8 cellular contexts compared by ENCODE assay signal in the genomic region with DNA sequence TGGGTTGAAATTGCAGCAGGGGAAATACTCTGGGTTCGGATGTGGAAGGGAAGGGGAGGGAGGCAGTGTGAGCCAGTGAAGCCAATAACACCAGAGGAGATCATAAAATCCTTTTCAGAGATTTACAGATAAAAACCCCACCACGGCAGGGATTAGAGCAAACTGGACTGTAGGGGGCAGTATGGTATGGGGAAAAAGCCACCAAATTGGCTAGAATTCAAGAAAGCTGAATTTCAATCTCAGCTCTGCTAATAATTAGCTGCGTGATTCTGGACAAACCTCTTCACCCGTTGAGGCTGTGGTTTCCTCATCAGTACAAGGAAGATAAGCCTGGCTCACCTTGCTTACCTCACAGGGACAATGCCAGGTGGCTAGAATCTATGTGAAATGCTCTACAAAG.
A peak's percentile ranks its signal among the peaks of the same experiment; 100 is the strongest.
DNase-seq lines count a peak whose midpoint lies in the region; ATAC-seq, FAIRE-seq and TF ChIP-seq lines count a peak whose summit lies in the region.

No MANE protein-coding gene starts in this region.

- no peak overlapping the region for H3K27ac ChIP-seq in SU-DHL-6 (ENCODE audit: low read depth, low read length)
- no peak overlapping the region for H3K27ac ChIP-seq in effector memory CD4-positive, alpha-beta T cell (ENCODE audit: insufficient read depth, low read length, poor library complexity, severe bottlenecking)

- H3K9me3 ChIP-seq in SU-DHL-6 (ENCODE audit: insufficient read depth, low read length), result no peaks in the 10 kb centered on the region
- no peaks in the 10 kb centered on the region for H3K9me3 ChIP-seq in effector memory CD4-positive, alpha-beta T cell (ENCODE audit: control insufficient read depth, low read length)

- no peak for FAIRE-seq in HTR-8/SVneo (lab: Jason Lieb, UNC)

- no peaks in the 10 kb centered on the region for H3K36me3 ChIP-seq in SU-DHL-6 (ENCODE audit: low read length)
- no peaks in the 10 kb centered on the region for H3K36me3 ChIP-seq in effector memory CD4-positive, alpha-beta T cell (ENCODE audit: control insufficient read depth, insufficient read depth, low read length)

- H3K79me2 ChIP-seq in SU-DHL-6 (ENCODE audit: insufficient read depth, low read length), result no peaks in the 10 kb centered on the region

- no peak overlapping the region for H3K4me3 ChIP-seq in SU-DHL-6 (ENCODE audit: insufficient read depth, low read length, poor library complexity, severe bottlenecking)
- no peak overlapping the region for H3K4me3 ChIP-seq in effector memory CD4-positive, alpha-beta T cell (ENCODE audit: insufficient read depth, low read depth, low read length, poor library complexity, severe bottlenecking)

- no peaks in the 10 kb centered on the region for H3F3A ChIP-seq in SU-DHL-6 (ENCODE audit: insufficient read depth)

- H3K9me2 ChIP-seq in SU-DHL-6 (replicated peaks; ENCODE audit: insufficient read depth, low read length), result no peaks in the 10 kb centered on the region

- no peak overlapping the region for H3K4me2 ChIP-seq in SU-DHL-6 (ENCODE audit: low read depth, low read length, poor library complexity, severe bottlenecking)

- no peak overlapping the region for H2AFZ ChIP-seq in SU-DHL-6 (ENCODE audit: low read depth, low read length, severe bottlenecking)

- peak; percentile 27 for TF ChIP-seq CTCF in SU-DHL-6 (IDR thresholded peaks at IDR 0.05; ENCODE audit: insufficient read depth, low read length, poor library complexity, severe bottlenecking)

- ATAC-seq in HG02588 (IDR thresholded peaks at IDR 0.05; ENCODE audit: unreplicated experiment), result no peak

- H3K9ac ChIP-seq in SU-DHL-6 (ENCODE audit: low read length), result no peak overlapping the region

- no peaks in the 10 kb centered on the region for H3K4me1 ChIP-seq in effector memory CD4-positive, alpha-beta T cell (ENCODE audit: control insufficient read depth, insufficient read depth, low read length, poor library complexity, severe bottlenecking)

- peak; percentile 0 to 16 for DNase-seq in stimulated activated CD4-positive, alpha-beta T cell treated with anti-CD3 and anti-CD28 coated beads, Interleukin-2, amount 100 ng/mL, for 48 hours
- DNase-seq in stimulated activated CD4-positive, alpha-beta T cell treated with anti-CD3 and anti-CD28 coated beads, Interleukin-4, amount 100 ng/mL, for 1 hour, result no peak
- peak; percentile 1 for DNase-seq in HTR-8/SVneo (ENCODE audit: insufficient read length, low spot score)
- peak; percentile 29 for DNase-seq in inferior parietal cortex (ENCODE audit: extremely low spot score)
- no peak for DNase-seq in middle frontal gyrus (ENCODE audit: extremely low spot score, low spot score)
- no peak for DNase-seq in effector memory CD4-positive, alpha-beta T cell

- no peaks in the 10 kb centered on the region for H4K20me1 ChIP-seq in SU-DHL-6 (ENCODE audit: low read depth, low read length)

- H3K27me3 ChIP-seq in SU-DHL-6 (ENCODE audit: low read length), result no peaks in the 10 kb centered on the region
- H3K27me3 ChIP-seq in effector memory CD4-positive, alpha-beta T cell (replicated peaks; ENCODE audit: control insufficient read depth, insufficient read depth, low read length, poor library complexity, severe bottlenecking), result no peaks in the 10 kb centered on the region

Comparison
In these comparisons a context has a peak if more than half of its experiments do, and no peak if none do; other contexts are left out.
1. DNase-seq: peak in stimulated activated CD4-positive, alpha-beta T cell treated with anti-CD3 and anti-CD28 coated beads, Interleukin-2, amount 100 ng/mL, for 48 hours (2 of 2), HTR-8/SVneo (single experiment) and inferior parietal cortex (single experiment); none in stimulated activated CD4-positive, alpha-beta T cell treated with anti-CD3 and anti-CD28 coated beads, Interleukin-4, amount 100 ng/mL, for 1 hour (single experiment), middle frontal gyrus (single experiment) and effector memory CD4-positive, alpha-beta T cell (0 of 3).